Comparison of ENCODE assay signal across 27 cellular contexts in genomic region chr17:45739786-45740185, GRCh38. TPM values are rescaled to one million over a fixed set of nuclear protein-coding genes. Genes with fewer than 3 reads are reported as not detected.
DNase-seq lines count a peak whose midpoint lies in the region; ATAC-seq, FAIRE-seq and TF ChIP-seq lines count a peak whose summit lies in the region.
"Had no signal": no experiment of that assay in that cellular context is flagged by ENCODE, and none has a peak within 500 bp of the region (broad histone marks: within the 10 kb centered on the region; RNA-seq: fewer than 3 reads in every experiment).

No MANE protein-coding gene starts in this region.

- ATAC-seq in lung (ENCODE audit: insufficient read depth, low FRiP score): no peak
- ATAC-seq in GM18502 (IDR thresholded peaks at IDR 0.05; ENCODE audit: poor library complexity, unreplicated experiment): no peak

- DNase-seq in HTR-8/SVneo (ENCODE audit: insufficient read length, low spot score) (no peak), NCI-H2171 treated with DMSO at 0.1 percent for 48 hours (lab: John Stamatoyannopoulos, UW) (peak; percentile 94), lung (ENCODE audit: low spot score) (peak; percentile 71), thyroid gland (peak; percentile 93 to 96), HAP-1 (ENCODE audit: low spot score in 2 of 2) (no peak)
- DNase-seq in stimulated activated CD4-positive, alpha-beta T cell treated with anti-CD3 and anti-CD28 coated beads, Interleukin-12 subunit alpha, Interleukin-12 subunit beta, amount 100 ng/mL, for 4 hours: no peak
- DNase-seq: activated CD8-positive, alpha-beta memory T cell treated with anti-CD3 and anti-CD28 coated beads, Interleukin-2, amount 50 U/mL, for 4 hours; activated naive CD4-positive, alpha-beta T cell treated with Interleukin-2 at 50 U/mL for 16 hours; COR-L47; GDM1; KG1; right lobe of liver had no signal

- H3K9me3 ChIP-seq in lung (ENCODE audit: control insufficient read depth in 2 of 2, insufficient read depth in 1 of 2, low read length in 1 of 2) (peaks cover 0 to 4% of the 10 kb centered on the region in 2 donors), thyroid gland (no peaks in the 10 kb centered on the region), HAP-1 (no peaks in the 10 kb centered on the region)
- H3K9me3 ChIP-seq: adrenal gland, body of pancreas, mucosa of descending colon, right lobe of liver, SJCRH30, tibial artery had no signal

- H3K27ac ChIP-seq in lung (ENCODE audit: low read depth in 1 of 2, low read length in 1 of 2) (peak overlapping the region in 1 of 2 donors; percentile 54), thyroid gland (peak overlapping the region; percentile 43 to 83 (median 61))
- H3K27ac ChIP-seq: adrenal gland, BLaER1, body of pancreas, heart right ventricle, right lobe of liver, SJCRH30, tibial artery had no signal

- no peak for TF ChIP-seq POLR2A in thyroid gland (IDR thresholded peaks at IDR 0.05)

- in situ Hi-C loops in HAP-1 (cut with MboI; ENCODE audit: low sequenced_read_pairs): no loop called here

- 78 to 84% methylated on average over 2 of the region's 2 CpGs for WGBS in lung, 2 donors
- 33 to 63% methylated on average over 2 of the region's 2 CpGs for WGBS in thyroid gland, 2 donors

- H3K27me3 ChIP-seq in lung (ENCODE audit: control insufficient read depth, insufficient read depth): no peaks in the 10 kb centered on the region
- H3K27me3 ChIP-seq in thyroid gland: no peaks in the 10 kb centered on the region
- peaks cover 32% of the 10 kb centered on the region for H3K27me3 ChIP-seq in HAP-1 (ENCODE audit: low read depth)
- H3K27me3 ChIP-seq: adrenal gland, body of pancreas, right lobe of liver had no signal

- H3K4me3 ChIP-seq in lung: no peak overlapping the region
- H3K4me3 ChIP-seq in thyroid gland (replicated peaks in 1 of 3): no peak overlapping the region
- no peak overlapping the region for H3K4me3 ChIP-seq in HAP-1
- H3K4me3 ChIP-seq: adrenal gland, BLaER1, body of pancreas, heart right ventricle, mucosa of descending colon, right lobe of liver, SJCRH30, tibial artery had no signal

- no peak for TF ChIP-seq CTCF in lung (IDR thresholded peaks at IDR 0.05; ENCODE audit: control extremely low read depth, extremely low read depth)
- TF ChIP-seq CTCF in thyroid gland (IDR thresholded peaks at IDR 0.05): peak in 1 of 6 experiments; percentile 21

- H3K4me1 ChIP-seq in lung (ENCODE audit: control insufficient read depth in 2 of 2, insufficient read depth in 2 of 2, low read length in 2 of 2) (peaks cover 0 to 3% of the 10 kb centered on the region in 2 donors), thyroid gland (peaks cover 20 to 25% of the 10 kb centered on the region in 2 donors), HAP-1 (no peaks in the 10 kb centered on the region)
- H3K4me1 ChIP-seq: adrenal gland, body of pancreas, right lobe of liver, SJCRH30, tibial artery had no signal

- FAIRE-seq in HTR-8/SVneo (lab: Jason Lieb, UNC): peak; percentile 16
- FAIRE-seq: kidney had no signal

- H3K36me3 ChIP-seq in lung (ENCODE audit: control insufficient read depth in 2 of 2, insufficient read depth in 2 of 2, low read length in 2 of 2): no peaks in the 10 kb centered on the region
- H3K36me3 ChIP-seq in thyroid gland: no peaks in the 10 kb centered on the region
- H3K36me3 ChIP-seq in HAP-1 (replicated peaks): no peaks in the 10 kb centered on the region
- H3K36me3 ChIP-seq: adrenal gland, BLaER1, heart right ventricle, right lobe of liver, SJCRH30, tibial artery had no signal

- intact Hi-C loops in thyroid gland (cut with DNase I): no loop called here

RNA-seq across cellular contexts. Expression of gene CRHR1, which starts 44.3 kb away (rescaled TPM):
- total RNA-seq in lung (not detected), thyroid gland (not detected)
- not detected for polyA plus RNA-seq in lung
- total RNA-seq: activated CD4-positive, alpha-beta memory T cell treated with anti-CD3 and anti-CD28 coated beads, Interleukin-2, amount 10 ng/mL, durations not matched to agents 7 days and 5 days; activated T-helper 1 cell treated with anti-CD3 and anti-CD28 coated beads, Interleukin-12 subunit alpha, Interleukin-12 subunit beta, Interleukin-2, Interleukin-4 antibody, amounts not matched to agents 30 ng/mL and 10 ng/mL and 1 ng/mL, durations not matched to agents 14 hours and 24 hours and 36 hours; body of pancreas; HFFc6; kidney; lung microvascular endothelial cell; MCF 10A; mucosa of descending colon; right lobe of liver; SJCRH30 had no signal
- polyA plus RNA-seq: adrenal gland, AG04450, heart right ventricle had no signal

Comparison
In these comparisons a context has a peak if more than half of its experiments do, and no peak if none do; other contexts are left out.
1. DNase-seq: peak in NCI-H2171 treated with DMSO at 0.1 percent for 48 hours (single experiment), lung (single experiment) and thyroid gland (2 of 2); none in HTR-8/SVneo (single experiment), HAP-1 (0 of 2) and stimulated activated CD4-positive, alpha-beta T cell treated with anti-CD3 and anti-CD28 coated beads, Interleukin-12 subunit alpha, Interleukin-12 subunit beta, amount 100 ng/mL, for 4 hours (single experiment).